ENCODE assay signal across 1 cellular context in the genomic region with DNA sequence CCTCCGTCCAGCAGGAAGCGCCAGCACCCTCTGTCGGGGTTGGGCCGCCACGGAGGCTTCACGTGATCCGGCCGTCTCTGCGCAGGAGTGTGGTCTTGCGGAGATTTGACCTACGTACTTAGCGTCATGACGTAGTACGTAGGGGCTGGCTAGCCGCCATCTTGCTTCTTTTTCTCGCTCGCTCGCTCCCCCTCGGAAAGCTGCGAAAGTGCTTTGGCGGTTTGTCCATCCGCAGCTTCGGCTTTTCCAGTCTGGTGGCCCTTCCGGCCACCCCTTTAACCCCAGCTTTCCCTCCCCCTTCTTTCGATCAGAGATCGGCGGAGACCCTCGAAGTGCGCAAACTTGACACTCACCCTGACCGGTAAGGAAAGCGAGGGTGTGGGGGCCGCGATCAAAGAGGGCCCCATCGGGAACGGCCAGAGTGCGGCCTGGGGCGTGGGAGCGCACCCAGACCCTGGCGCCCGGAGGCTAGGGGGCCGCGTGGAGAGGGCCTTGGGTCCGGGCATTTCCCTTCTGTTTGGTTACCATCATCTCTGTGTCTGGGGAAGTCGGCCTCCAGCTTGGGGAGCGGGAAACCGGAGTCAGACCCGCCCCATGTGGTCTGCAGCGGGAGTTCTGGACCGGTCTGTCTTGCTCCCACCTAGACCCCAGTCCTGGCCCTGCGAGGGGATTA.
TF ChIP-seq lines count a peak whose summit lies in the region.

A gene (plus strand): TSS at position 156 of the 673 bp plus-strand sequence. CDS start 26,559 bp downstream, outside the sequence.

TF ChIP-seq in K562, 482 proteins besides CTCF, POLR2A, EP300 and RAD21 (continued from another document and continues in another):
- TF ChIP-seq, protein P1, sequence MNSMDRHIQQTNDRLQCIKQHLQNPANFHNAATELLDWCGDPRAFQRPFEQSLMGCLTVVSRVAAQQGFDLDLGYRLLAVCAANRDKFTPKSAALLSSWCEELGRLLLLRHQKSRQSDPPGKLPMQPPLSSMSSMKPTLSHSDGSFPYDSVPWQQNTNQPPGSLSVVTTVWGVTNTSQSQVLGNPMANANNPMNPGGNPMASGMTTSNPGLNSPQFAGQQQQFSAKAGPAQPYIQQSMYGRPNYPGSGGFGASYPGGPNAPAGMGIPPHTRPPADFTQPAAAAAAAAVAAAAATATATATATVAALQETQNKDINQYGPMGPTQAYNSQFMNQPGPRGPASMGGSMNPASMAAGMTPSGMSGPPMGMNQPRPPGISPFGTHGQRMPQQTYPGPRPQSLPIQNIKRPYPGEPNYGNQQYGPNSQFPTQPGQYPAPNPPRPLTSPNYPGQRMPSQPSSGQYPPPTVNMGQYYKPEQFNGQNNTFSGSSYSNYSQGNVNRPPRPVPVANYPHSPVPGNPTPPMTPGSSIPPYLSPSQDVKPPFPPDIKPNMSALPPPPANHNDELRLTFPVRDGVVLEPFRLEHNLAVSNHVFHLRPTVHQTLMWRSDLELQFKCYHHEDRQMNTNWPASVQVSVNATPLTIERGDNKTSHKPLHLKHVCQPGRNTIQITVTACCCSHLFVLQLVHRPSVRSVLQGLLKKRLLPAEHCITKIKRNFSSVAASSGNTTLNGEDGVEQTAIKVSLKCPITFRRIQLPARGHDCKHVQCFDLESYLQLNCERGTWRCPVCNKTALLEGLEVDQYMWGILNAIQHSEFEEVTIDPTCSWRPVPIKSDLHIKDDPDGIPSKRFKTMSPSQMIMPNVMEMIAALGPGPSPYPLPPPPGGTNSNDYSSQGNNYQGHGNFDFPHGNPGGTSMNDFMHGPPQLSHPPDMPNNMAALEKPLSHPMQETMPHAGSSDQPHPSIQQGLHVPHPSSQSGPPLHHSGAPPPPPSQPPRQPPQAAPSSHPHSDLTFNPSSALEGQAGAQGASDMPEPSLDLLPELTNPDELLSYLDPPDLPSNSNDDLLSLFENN (IDR thresholded peaks at IDR 0.05; ENCODE audit: low read depth in 2 of 2, low read length in 2 of 2), result 0 out of 4 replicates have a peak, but pooled peaks of 1 of the 2 experiments have one; percentile 14
- TF ChIP-seq, protein P2, sequence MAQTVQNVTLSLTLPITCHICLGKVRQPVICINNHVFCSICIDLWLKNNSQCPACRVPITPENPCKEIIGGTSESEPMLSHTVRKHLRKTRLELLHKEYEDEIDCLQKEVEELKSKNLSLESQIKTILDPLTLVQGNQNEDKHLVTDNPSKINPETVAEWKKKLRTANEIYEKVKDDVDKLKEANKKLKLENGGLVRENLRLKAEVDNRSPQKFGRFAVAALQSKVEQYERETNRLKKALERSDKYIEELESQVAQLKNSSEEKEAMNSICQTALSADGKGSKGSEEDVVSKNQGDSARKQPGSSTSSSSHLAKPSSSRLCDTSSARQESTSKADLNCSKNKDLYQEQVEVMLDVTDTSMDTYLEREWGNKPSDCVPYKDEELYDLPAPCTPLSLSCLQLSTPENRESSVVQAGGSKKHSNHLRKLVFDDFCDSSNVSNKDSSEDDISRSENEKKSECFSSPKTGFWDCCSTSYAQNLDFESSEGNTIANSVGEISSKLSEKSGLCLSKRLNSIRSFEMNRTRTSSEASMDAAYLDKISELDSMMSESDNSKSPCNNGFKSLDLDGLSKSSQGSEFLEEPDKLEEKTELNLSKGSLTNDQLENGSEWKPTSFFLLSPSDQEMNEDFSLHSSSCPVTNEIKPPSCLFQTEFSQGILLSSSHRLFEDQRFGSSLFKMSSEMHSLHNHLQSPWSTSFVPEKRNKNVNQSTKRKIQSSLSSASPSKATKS (CRISPR knock-in tag; IDR thresholded peaks at IDR 0.05), result no peak
- TF ChIP-seq XRCC4 (IDR thresholded peaks at IDR 0.05; ENCODE audit: extremely low read depth, insufficient read depth, insufficient read length) (no peak), RHOXF2B (CRISPR knock-in tag; conservative IDR thresholded peaks at IDR 0.05) (no peak), TBP (optimal IDR thresholded peaks at IDR 0.05; ENCODE audit: low read depth, low read length) (peak; percentile 79), ARID1B (IDR thresholded peaks at IDR 0.05) (no peak; the same call in 1 of the 2 replicates), KDM4B (IDR thresholded peaks at IDR 0.05; ENCODE audit: borderline replicate concordance in 2 of 2, low read depth in 1 of 2) (no peak), NR2C1 (IDR thresholded peaks at IDR 0.05) (peak; percentile 80), NR2C1 (tag; IDR thresholded peaks at IDR 0.05) (peak; percentile 86), ZNF445 (CRISPR knock-in tag; IDR thresholded peaks at IDR 0.05; ENCODE audit: low read depth) (no peak), MCM5 (IDR thresholded peaks at IDR 0.05; ENCODE audit: low read depth) (no peak), WHSC1 (IDR thresholded peaks at IDR 0.05; ENCODE audit: low read length) (no peak), TCF7 (IDR thresholded peaks at IDR 0.05; ENCODE audit: borderline replicate concordance) (0 out of 2 replicates have a peak, but pooled peaks have one; percentile 52), ZFP30 (CRISPR knock-in tag; IDR thresholded peaks at IDR 0.05; ENCODE audit: borderline replicate concordance) (no peak), CBX8 (IDR thresholded peaks at IDR 0.05; ENCODE audit: borderline replicate concordance, extremely low read depth, low read depth, low read length, poor library complexity, severe bottlenecking) (no peak), ZC3H4 (CRISPR knock-in tag; IDR thresholded peaks at IDR 0.05; ENCODE audit: borderline replicate concordance) (0 out of 2 replicates have a peak, but pooled peaks have one; percentile 54), ESRRB (CRISPR knock-in tag; IDR thresholded peaks at IDR 0.05; ENCODE audit: borderline replicate concordance) (no peak), TEAD1 (CRISPR knock-in tag; IDR thresholded peaks at IDR 0.05) (peak in 1 of 2 experiments; percentile 78; a peak in 2 of 4 replicates), MBD2 (IDR thresholded peaks at IDR 0.05; ENCODE audit: borderline replicate concordance, low read depth) (no peak; the same call in 1 of the 2 replicates), ZNF146 (CRISPR knock-in tag; IDR thresholded peaks at IDR 0.05; ENCODE audit: unreplicated experiment) (no peak), ZNF12 (CRISPR knock-in tag; IDR thresholded peaks at IDR 0.05) (peak; percentile 23; the same call in 1 of the 2 replicates), SMAD4 (CRISPR knock-in tag; conservative IDR thresholded peaks at IDR 0.05) (0 out of 2 replicates have a peak, but pooled peaks have one; percentile 48), LCOR (CRISPR knock-in tag; IDR thresholded peaks at IDR 0.05) (peak; percentile 73; the same call in 1 of the 2 replicates)
- TF ChIP-seq, protein P3, sequence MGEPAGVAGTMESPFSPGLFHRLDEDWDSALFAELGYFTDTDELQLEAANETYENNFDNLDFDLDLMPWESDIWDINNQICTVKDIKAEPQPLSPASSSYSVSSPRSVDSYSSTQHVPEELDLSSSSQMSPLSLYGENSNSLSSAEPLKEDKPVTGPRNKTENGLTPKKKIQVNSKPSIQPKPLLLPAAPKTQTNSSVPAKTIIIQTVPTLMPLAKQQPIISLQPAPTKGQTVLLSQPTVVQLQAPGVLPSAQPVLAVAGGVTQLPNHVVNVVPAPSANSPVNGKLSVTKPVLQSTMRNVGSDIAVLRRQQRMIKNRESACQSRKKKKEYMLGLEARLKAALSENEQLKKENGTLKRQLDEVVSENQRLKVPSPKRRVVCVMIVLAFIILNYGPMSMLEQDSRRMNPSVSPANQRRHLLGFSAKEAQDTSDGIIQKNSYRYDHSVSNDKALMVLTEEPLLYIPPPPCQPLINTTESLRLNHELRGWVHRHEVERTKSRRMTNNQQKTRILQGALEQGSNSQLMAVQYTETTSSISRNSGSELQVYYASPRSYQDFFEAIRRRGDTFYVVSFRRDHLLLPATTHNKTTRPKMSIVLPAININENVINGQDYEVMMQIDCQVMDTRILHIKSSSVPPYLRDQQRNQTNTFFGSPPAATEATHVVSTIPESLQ (CRISPR knock-in tag; IDR thresholded peaks at IDR 0.05), result no peak
- TF ChIP-seq, protein P4, sequence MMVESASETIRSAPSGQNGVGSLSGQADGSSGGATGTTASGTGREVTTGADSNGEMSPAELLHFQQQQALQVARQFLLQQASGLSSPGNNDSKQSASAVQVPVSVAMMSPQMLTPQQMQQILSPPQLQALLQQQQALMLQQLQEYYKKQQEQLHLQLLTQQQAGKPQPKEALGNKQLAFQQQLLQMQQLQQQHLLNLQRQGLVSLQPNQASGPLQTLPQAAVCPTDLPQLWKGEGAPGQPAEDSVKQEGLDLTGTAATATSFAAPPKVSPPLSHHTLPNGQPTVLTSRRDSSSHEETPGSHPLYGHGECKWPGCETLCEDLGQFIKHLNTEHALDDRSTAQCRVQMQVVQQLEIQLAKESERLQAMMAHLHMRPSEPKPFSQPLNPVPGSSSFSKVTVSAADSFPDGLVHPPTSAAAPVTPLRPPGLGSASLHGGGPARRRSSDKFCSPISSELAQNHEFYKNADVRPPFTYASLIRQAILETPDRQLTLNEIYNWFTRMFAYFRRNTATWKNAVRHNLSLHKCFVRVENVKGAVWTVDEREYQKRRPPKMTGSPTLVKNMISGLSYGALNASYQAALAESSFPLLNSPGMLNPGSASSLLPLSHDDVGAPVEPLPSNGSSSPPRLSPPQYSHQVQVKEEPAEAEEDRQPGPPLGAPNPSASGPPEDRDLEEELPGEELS (CRISPR knock-in tag; IDR thresholded peaks at IDR 0.05; ENCODE audit: borderline replicate concordance), result peak; percentile 93
- TF ChIP-seq, protein P5, sequence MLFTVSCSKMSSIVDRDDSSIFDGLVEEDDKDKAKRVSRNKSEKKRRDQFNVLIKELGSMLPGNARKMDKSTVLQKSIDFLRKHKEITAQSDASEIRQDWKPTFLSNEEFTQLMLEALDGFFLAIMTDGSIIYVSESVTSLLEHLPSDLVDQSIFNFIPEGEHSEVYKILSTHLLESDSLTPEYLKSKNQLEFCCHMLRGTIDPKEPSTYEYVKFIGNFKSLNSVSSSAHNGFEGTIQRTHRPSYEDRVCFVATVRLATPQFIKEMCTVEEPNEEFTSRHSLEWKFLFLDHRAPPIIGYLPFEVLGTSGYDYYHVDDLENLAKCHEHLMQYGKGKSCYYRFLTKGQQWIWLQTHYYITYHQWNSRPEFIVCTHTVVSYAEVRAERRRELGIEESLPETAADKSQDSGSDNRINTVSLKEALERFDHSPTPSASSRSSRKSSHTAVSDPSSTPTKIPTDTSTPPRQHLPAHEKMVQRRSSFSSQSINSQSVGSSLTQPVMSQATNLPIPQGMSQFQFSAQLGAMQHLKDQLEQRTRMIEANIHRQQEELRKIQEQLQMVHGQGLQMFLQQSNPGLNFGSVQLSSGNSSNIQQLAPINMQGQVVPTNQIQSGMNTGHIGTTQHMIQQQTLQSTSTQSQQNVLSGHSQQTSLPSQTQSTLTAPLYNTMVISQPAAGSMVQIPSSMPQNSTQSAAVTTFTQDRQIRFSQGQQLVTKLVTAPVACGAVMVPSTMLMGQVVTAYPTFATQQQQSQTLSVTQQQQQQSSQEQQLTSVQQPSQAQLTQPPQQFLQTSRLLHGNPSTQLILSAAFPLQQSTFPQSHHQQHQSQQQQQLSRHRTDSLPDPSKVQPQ (CRISPR knock-in tag; IDR thresholded peaks at IDR 0.05; ENCODE audit: borderline replicate concordance), result no peak
- TF ChIP-seq, protein P6, sequence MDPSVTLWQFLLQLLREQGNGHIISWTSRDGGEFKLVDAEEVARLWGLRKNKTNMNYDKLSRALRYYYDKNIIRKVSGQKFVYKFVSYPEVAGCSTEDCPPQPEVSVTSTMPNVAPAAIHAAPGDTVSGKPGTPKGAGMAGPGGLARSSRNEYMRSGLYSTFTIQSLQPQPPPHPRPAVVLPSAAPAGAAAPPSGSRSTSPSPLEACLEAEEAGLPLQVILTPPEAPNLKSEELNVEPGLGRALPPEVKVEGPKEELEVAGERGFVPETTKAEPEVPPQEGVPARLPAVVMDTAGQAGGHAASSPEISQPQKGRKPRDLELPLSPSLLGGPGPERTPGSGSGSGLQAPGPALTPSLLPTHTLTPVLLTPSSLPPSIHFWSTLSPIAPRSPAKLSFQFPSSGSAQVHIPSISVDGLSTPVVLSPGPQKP (CRISPR knock-in tag; IDR thresholded peaks at IDR 0.05), result no peak
- TF ChIP-seq, protein P7, sequence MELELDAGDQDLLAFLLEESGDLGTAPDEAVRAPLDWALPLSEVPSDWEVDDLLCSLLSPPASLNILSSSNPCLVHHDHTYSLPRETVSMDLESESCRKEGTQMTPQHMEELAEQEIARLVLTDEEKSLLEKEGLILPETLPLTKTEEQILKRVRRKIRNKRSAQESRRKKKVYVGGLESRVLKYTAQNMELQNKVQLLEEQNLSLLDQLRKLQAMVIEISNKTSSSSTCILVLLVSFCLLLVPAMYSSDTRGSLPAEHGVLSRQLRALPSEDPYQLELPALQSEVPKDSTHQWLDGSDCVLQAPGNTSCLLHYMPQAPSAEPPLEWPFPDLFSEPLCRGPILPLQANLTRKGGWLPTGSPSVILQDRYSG (tag; conservative IDR thresholded peaks at IDR 0.05; ENCODE audit: low read depth), result no peak
- TF ChIP-seq, protein P8, sequence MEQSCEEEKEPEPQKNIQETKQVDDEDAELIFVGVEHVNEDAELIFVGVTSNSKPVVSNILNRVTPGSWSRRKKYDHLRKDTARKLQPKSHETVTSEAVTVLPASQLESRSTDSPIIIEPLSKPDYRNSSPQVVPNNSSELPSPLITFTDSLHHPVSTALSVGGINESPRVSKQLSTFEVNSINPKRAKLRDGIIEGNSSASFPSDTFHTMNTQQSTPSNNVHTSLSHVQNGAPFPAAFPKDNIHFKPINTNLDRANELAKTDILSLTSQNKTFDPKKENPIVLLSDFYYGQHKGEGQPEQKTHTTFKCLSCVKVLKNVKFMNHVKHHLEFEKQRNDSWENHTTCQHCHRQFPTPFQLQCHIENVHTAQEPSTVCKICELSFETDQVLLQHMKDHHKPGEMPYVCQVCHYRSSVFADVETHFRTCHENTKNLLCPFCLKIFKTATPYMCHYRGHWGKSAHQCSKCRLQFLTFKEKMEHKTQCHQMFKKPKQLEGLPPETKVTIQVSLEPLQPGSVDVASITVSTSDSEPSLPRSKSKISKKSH (CRISPR knock-in tag; IDR thresholded peaks at IDR 0.05), result no peak
